ENCODE assay signal across 15 cellular contexts in genomic region chr2:195542067-195542466, GRCh38.
DNase-seq lines count a peak whose midpoint lies in the region; ATAC-seq and TF ChIP-seq lines count a peak whose summit lies in the region.
"Had no signal": no experiment of that assay in that cellular context is flagged by ENCODE, and none has a peak within 500 bp of the region (broad histone marks: within the 10 kb centered on the region; RNA-seq: fewer than 3 reads in every experiment).

No MANE protein-coding gene starts in this region.

- no peak for DNase-seq in activated T-cell treated with anti-CD3 and anti-CD28 coated beads, Interleukin-2, amount 50 U/mL, for 24 hours
- no peak for DNase-seq in activated T-cell treated with anti-CD3 and anti-CD28 coated beads, Interleukin-2, amount 50 U/mL, for 1 hour
- DNase-seq in T-cell = no peak
- no peak for DNase-seq in activated T-helper 2 cell treated with anti-CD3 and anti-CD28 coated beads, Interferon-gamma antibody, Interleukin-2, Interleukin-4, amounts not matched to agents 10 μg/mL and 5 μg/mL and 100 μg/mL, durations not matched to agents 14 hours and 24 hours and 36 hours (ENCODE audit: low spot score)
- DNase-seq in stimulated activated effector memory CD8-positive, alpha-beta T cell treated with anti-CD3 and anti-CD28 coated beads, Interleukin-12 subunit alpha, Interleukin-12 subunit beta, amount 100 ng/mL, for 72 hours (ENCODE audit: low spot score in 2 of 2) = no peak
- DNase-seq in GM10248 (ENCODE audit: extremely low spot score) = no peak
- DNase-seq in COLO668 (lab: John Stamatoyannopoulos, UW; ENCODE audit: unreplicated experiment) = no peak
- no peak for DNase-seq in neuronal stem cell (ENCODE audit: low spot score)
- DNase-seq: DMS 273 treated with DMSO at 0.1 percent for 48 hours, EL, NCI-H187 treated with DMSO at 0.1 percent for 48 hours, NCI-H69, RPMI8226 had no signal

- H4K8ac ChIP-seq in neuronal stem cell (ENCODE audit: low read depth, low read length) = no peak overlapping the region

- H3K9me3 ChIP-seq in neuronal stem cell (replicated peaks in 1 of 2; ENCODE audit: control insufficient read depth in 2 of 2, insufficient read depth in 1 of 2, low read depth in 1 of 2, low read length in 2 of 2) = no peaks in the 10 kb centered on the region
- H3K9me3 ChIP-seq: A549 had no signal

- no peak for ATAC-seq in T-cell (replicated peaks in 1 of 4)
- peak; percentile 68 for ATAC-seq in stimulated activated effector memory CD8-positive, alpha-beta T cell treated with anti-CD3 and anti-CD28 coated beads, Interleukin-12 subunit alpha, Interleukin-12 subunit beta, amount 100 ng/mL, for 72 hours
- ATAC-seq: A549 had no signal

- peaks cover 74% of the 10 kb centered on the region for H3K4me1 Mint-ChIP-seq in activated T-cell treated with anti-CD3 and anti-CD28 coated beads, Interleukin-2, amount 50 U/mL, for 24 hours (ENCODE audit: low read depth)
- H3K4me1 Mint-ChIP-seq in T-cell = peaks cover 61 to 72% (median 71%) of the 10 kb centered on the region in 3 donors
- peaks cover 67% of the 10 kb centered on the region for H3K4me1 Mint-ChIP-seq in activated T-helper 2 cell treated with anti-CD3 and anti-CD28 coated beads, Interferon-gamma antibody, Interleukin-2, Interleukin-4, amounts not matched to agents 10 μg/mL and 5 μg/mL and 100 μg/mL, durations not matched to agents 14 hours and 24 hours and 36 hours (ENCODE audit: low read depth)
- peaks cover 45% of the 10 kb centered on the region for H3K4me1 Mint-ChIP-seq in stimulated activated effector memory CD8-positive, alpha-beta T cell treated with anti-CD3 and anti-CD28 coated beads, Interleukin-12 subunit alpha, Interleukin-12 subunit beta, amount 100 ng/mL, for 72 hours

- CTCF ChIA-PET in T-cell (lab: Charles Lee) = interaction anchor here (0.7 to 1.4 kb wide), 3 partner anchors 34 to 118 kb away, joined by 3 to 4 read pairs (median 4); partner anchors contain the start of gene SLC39A10 (in 1 of the 2)
- CTCF ChIA-PET in GM10248 (lab: Yijun Ruan, JAX) = interaction anchor here (0.9 to 1.7 kb wide), 5 partner anchors 9 to 200 kb away, joined by 3 to 6 read pairs (median 3); no protein-coding TSS in a partner anchor

- H3K4me3 Mint-ChIP-seq in activated T-cell treated with anti-CD3 and anti-CD28 coated beads, Interleukin-2, amount 50 U/mL, for 24 hours = no peak overlapping the region
- no peak overlapping the region for H3K4me3 Mint-ChIP-seq in T-cell
- no peak overlapping the region for H3K4me3 Mint-ChIP-seq in activated T-helper 2 cell treated with anti-CD3 and anti-CD28 coated beads, Interferon-gamma antibody, Interleukin-2, Interleukin-4, amounts not matched to agents 10 μg/mL and 5 μg/mL and 100 μg/mL, durations not matched to agents 14 hours and 24 hours and 36 hours (ENCODE audit: low read depth)
- H3K4me3 Mint-ChIP-seq in stimulated activated effector memory CD8-positive, alpha-beta T cell treated with anti-CD3 and anti-CD28 coated beads, Interleukin-12 subunit alpha, Interleukin-12 subunit beta, amount 100 ng/mL, for 72 hours = no peak overlapping the region

- H3K9ac ChIP-seq in neuronal stem cell (ENCODE audit: low read depth, low read length, poor library complexity) = no peak overlapping the region
- H3K9ac ChIP-seq: BLaER1 treated with 17β-estradiol and CSF1 and Interleukin-3, amounts not matched to agents 10 nM and 100 nM had no signal

- no peak overlapping the region for H3K14ac ChIP-seq in neuronal stem cell (ENCODE audit: low read length)

- no peak overlapping the region for H3K4ac ChIP-seq in neuronal stem cell (ENCODE audit: low read length)

- no peak overlapping the region for H2BK120ac ChIP-seq in neuronal stem cell (ENCODE audit: low read depth, low read length)

- no peak overlapping the region for H3K23ac ChIP-seq in neuronal stem cell (ENCODE audit: low read depth, low read length, poor library complexity)

- H2AFZ ChIP-seq in neuronal stem cell (ENCODE audit: low read length) = no peak overlapping the region

- H3K9me3 Mint-ChIP-seq in activated T-cell treated with anti-CD3 and anti-CD28 coated beads, Interleukin-2, amount 50 U/mL, for 24 hours = peaks cover 25% of the 10 kb centered on the region
- peaks cover 3 to 15% (median 9%) of the 10 kb centered on the region in 3 donors for H3K9me3 Mint-ChIP-seq in T-cell
- H3K9me3 Mint-ChIP-seq in activated T-helper 2 cell treated with anti-CD3 and anti-CD28 coated beads, Interferon-gamma antibody, Interleukin-2, Interleukin-4, amounts not matched to agents 10 μg/mL and 5 μg/mL and 100 μg/mL, durations not matched to agents 14 hours and 24 hours and 36 hours = peaks cover 22% of the 10 kb centered on the region
- H3K9me3 Mint-ChIP-seq in stimulated activated effector memory CD8-positive, alpha-beta T cell treated with anti-CD3 and anti-CD28 coated beads, Interleukin-12 subunit alpha, Interleukin-12 subunit beta, amount 100 ng/mL, for 72 hours = peaks cover 3% of the 10 kb centered on the region

- H4K91ac ChIP-seq in neuronal stem cell (ENCODE audit: low read depth, low read length, poor library complexity) = no peak overlapping the region

- no peaks in the 10 kb centered on the region for H3K27me3 ChIP-seq in neuronal stem cell (ENCODE audit: control insufficient read depth in 3 of 3, insufficient read depth in 3 of 3, low read depth in 1 of 3, low read length in 3 of 3)
- H3K27me3 ChIP-seq: BLaER1 treated with 17β-estradiol and CSF1 and Interleukin-3, amounts not matched to agents 10 nM and 100 nM had no signal

- no peak overlapping the region for H2AK5ac ChIP-seq in neuronal stem cell (ENCODE audit: low read depth, low read length)

- intact Hi-C loops in activated T-helper 2 cell treated with anti-CD3 and anti-CD28 coated beads, Interferon-gamma antibody, Interleukin-2, Interleukin-4, amounts not matched to agents 10 μg/mL and 5 μg/mL and 100 μg/mL, durations not matched to agents 14 hours and 24 hours and 36 hours (cut with micrococcal nuclease) = no loop called here

- no peak for TF ChIP-seq CTCF in GM10248 (IDR thresholded peaks at IDR 0.05; ENCODE audit: control extremely low read depth, extremely low read depth, low read depth, missing control alignments)

- no peaks in the 10 kb centered on the region for H3K36me3 ChIP-seq in neuronal stem cell (replicated peaks in 1 of 2; ENCODE audit: control insufficient read depth in 2 of 2, insufficient read depth in 2 of 2, low read length in 2 of 2)
- H3K36me3 ChIP-seq: BLaER1 treated with 17β-estradiol and CSF1 and Interleukin-3, amounts not matched to agents 10 nM and 100 nM had no signal

- no peaks in the 10 kb centered on the region for H3K27me3 Mint-ChIP-seq in activated T-cell treated with anti-CD3 and anti-CD28 coated beads, Interleukin-2, amount 50 U/mL, for 24 hours
- H3K27me3 Mint-ChIP-seq in T-cell = no peaks in the 10 kb centered on the region
- no peaks in the 10 kb centered on the region for H3K27me3 Mint-ChIP-seq in activated T-helper 2 cell treated with anti-CD3 and anti-CD28 coated beads, Interferon-gamma antibody, Interleukin-2, Interleukin-4, amounts not matched to agents 10 μg/mL and 5 μg/mL and 100 μg/mL, durations not matched to agents 14 hours and 24 hours and 36 hours (ENCODE audit: low read depth)

- H2BK15ac ChIP-seq in neuronal stem cell (ENCODE audit: low read length) = no peak overlapping the region

- POLR2A ChIA-PET in T-cell (lab: Charles Lee) = no interaction called here
- POLR2A ChIA-PET in GM10248 (lab: Yijun Ruan, JAX) = no interaction called here

- H3K27ac Mint-ChIP-seq in activated T-cell treated with anti-CD3 and anti-CD28 coated beads, Interleukin-2, amount 50 U/mL, for 24 hours = peak overlapping the region; percentile 73
- peak overlapping the region; percentile 52 to 71 for H3K27ac Mint-ChIP-seq in T-cell
- H3K27ac Mint-ChIP-seq in activated T-helper 2 cell treated with anti-CD3 and anti-CD28 coated beads, Interferon-gamma antibody, Interleukin-2, Interleukin-4, amounts not matched to agents 10 μg/mL and 5 μg/mL and 100 μg/mL, durations not matched to agents 14 hours and 24 hours and 36 hours = peak overlapping the region; percentile 57
- peak overlapping the region; percentile 85 for H3K27ac Mint-ChIP-seq in stimulated activated effector memory CD8-positive, alpha-beta T cell treated with anti-CD3 and anti-CD28 coated beads, Interleukin-12 subunit alpha, Interleukin-12 subunit beta, amount 100 ng/mL, for 72 hours

- no CpG with 5 or more reads among the region's 4 CpGs for WGBS in neuronal stem cell (ENCODE audit: extremely low coverage in 2 of 2, insufficient read length in 2 of 2, insufficient replicate concordance in 1 of 2), 2 donors

- H2BK12ac ChIP-seq in neuronal stem cell (ENCODE audit: low read length) = no peak overlapping the region

- H3K4me2 ChIP-seq in neuronal stem cell (ENCODE audit: insufficient read depth, low read length, poor library complexity, severe bottlenecking) = no peak overlapping the region
- H3K4me2 ChIP-seq: A549 had no signal

- no peak overlapping the region for H3K4me3 ChIP-seq in neuronal stem cell (ENCODE audit: low read length in 2 of 2)
- H3K4me3 ChIP-seq: A549; BLaER1 treated with 17β-estradiol and CSF1 and Interleukin-3, amounts not matched to agents 10 nM and 100 nM had no signal

- peaks cover 26% of the 10 kb centered on the region for H3K36me3 Mint-ChIP-seq in activated T-cell treated with anti-CD3 and anti-CD28 coated beads, Interleukin-2, amount 50 U/mL, for 24 hours (ENCODE audit: low read depth)
- H3K36me3 Mint-ChIP-seq in T-cell = peaks cover 8% of the 10 kb centered on the region
- H3K36me3 Mint-ChIP-seq in activated T-helper 2 cell treated with anti-CD3 and anti-CD28 coated beads, Interferon-gamma antibody, Interleukin-2, Interleukin-4, amounts not matched to agents 10 μg/mL and 5 μg/mL and 100 μg/mL, durations not matched to agents 14 hours and 24 hours and 36 hours (ENCODE audit: low read depth) = peaks cover 39% of the 10 kb centered on the region
- peaks cover 6% of the 10 kb centered on the region for H3K36me3 Mint-ChIP-seq in stimulated activated effector memory CD8-positive, alpha-beta T cell treated with anti-CD3 and anti-CD28 coated beads, Interleukin-12 subunit alpha, Interleukin-12 subunit beta, amount 100 ng/mL, for 72 hours

- H3K4me1 ChIP-seq in neuronal stem cell (ENCODE audit: control insufficient read depth in 2 of 2, insufficient read depth in 1 of 2, low read depth in 1 of 2, low read length in 2 of 2) = no peaks in the 10 kb centered on the region

- H2BK5ac ChIP-seq in neuronal stem cell (ENCODE audit: low read length) = no peak overlapping the region

- no peak overlapping the region for H3K18ac ChIP-seq in neuronal stem cell (ENCODE audit: low read length)

- H3K79me1 ChIP-seq in neuronal stem cell (ENCODE audit: low read depth, low read length) = peaks cover 2% of the 10 kb centered on the region

- H3K27ac ChIP-seq in neuronal stem cell (replicated peaks; ENCODE audit: low read length) = no peak overlapping the region
- H3K27ac ChIP-seq: BLaER1 treated with 17β-estradiol and CSF1 and Interleukin-3, amounts not matched to agents 10 nM and 100 nM had no signal
